11 cellular contexts compared by ENCODE assay signal in the genomic region with DNA sequence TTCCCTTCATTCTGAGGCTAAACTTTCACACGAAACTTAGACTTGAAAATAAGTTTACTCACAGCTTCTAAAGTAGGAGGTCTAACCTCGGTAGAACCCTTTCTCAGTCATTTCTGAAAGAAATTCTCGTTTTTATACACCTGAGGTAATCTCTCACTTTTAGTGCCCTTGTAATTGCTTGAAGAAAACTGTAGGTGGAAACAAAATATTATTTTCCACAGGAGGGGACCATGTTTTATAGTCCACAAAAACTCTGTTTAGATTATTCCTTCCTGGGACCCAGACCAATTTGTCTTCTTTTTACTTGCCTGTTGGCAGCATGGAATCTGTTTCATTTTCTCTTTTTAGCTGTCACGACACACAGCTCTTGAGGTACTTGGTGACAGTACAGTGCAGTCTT. TPM values are rescaled to one million over a fixed set of nuclear protein-coding genes. Genes with fewer than 3 reads are reported as not detected.
DNase-seq lines count a peak whose midpoint lies in the region; ATAC-seq and TF ChIP-seq lines count a peak whose summit lies in the region.
"Had no signal": no experiment of that assay in that cellular context is flagged by ENCODE, and none has a peak within 500 bp of the region (broad histone marks: within the 10 kb centered on the region; RNA-seq: fewer than 3 reads in every experiment).

No MANE protein-coding gene starts in this region.

- no peak for DNase-seq in heart left ventricle
- no peak for DNase-seq in Right ventricle myocardium inferior (ENCODE audit: missing footprints)
- DNase-seq in RWPE2 (ENCODE audit: low spot score) = no peak
- DNase-seq in fibroblast of pulmonary artery (ENCODE audit: low read depth) = peak; percentile 9
- no peak for DNase-seq in suprapubic skin (ENCODE audit: low spot score in 2 of 2)
- DNase-seq in dorsolateral prefrontal cortex = no peak
- DNase-seq in hypothalamus (lab: John Stamatoyannopoulos, UW) = no peak
- DNase-seq in OCI-M2 (lab: John Stamatoyannopoulos, UW; ENCODE audit: unreplicated experiment) = no peak
- DNase-seq: NCI-H146; stimulated activated CD4-positive, alpha-beta T cell treated with anti-CD3 and anti-CD28 coated beads, Interleukin-12 subunit alpha, Interleukin-12 subunit beta, amount 100 ng/mL, for 4 hours; transverse colon had no signal

- ATAC-seq in heart left ventricle (no peak), Right ventricle myocardium inferior (no peak), RWPE2 (ENCODE audit: low read depth) (no peak)

- no peaks in the 10 kb centered on the region for H3K9me3 ChIP-seq in heart left ventricle
- no peaks in the 10 kb centered on the region for H3K9me3 ChIP-seq in RWPE2 (ENCODE audit: severe bottlenecking)
- H3K9me3 ChIP-seq in suprapubic skin = no peaks in the 10 kb centered on the region
- H3K9me3 ChIP-seq: transverse colon had no signal

- no peak for TF ChIP-seq EP300 in suprapubic skin (IDR thresholded peaks at IDR 0.05)

- intact Hi-C loops in heart left ventricle (cut with DNase I) = loop anchor here in 1 of 10 donors (10.0 kb wide), 1 partner anchor 832 kb away; the partner anchor contains the start of gene KDM5D
- intact Hi-C loops in Right ventricle myocardium inferior (cut with DNase I) = loop anchor here (10.0 kb wide), 1 partner anchor 1012 kb away; no protein-coding TSS in a partner anchor
- intact Hi-C loops in dorsolateral prefrontal cortex (cut with DNase I) = loop anchor here in 1 of 2 donors (10.0 kb wide), 2 partner anchors 832 to 1012 kb away; partner anchors contain the start of gene KDM5D

- H3K27ac ChIP-seq in heart left ventricle (peak overlapping the region in 7 of 12 donors; percentile 88 to 94 (median 92)), RWPE2 (ENCODE audit: poor library complexity, severe bottlenecking) (peak overlapping the region; percentile 77), suprapubic skin (peak overlapping the region; percentile 92), dorsolateral prefrontal cortex (peak overlapping the region in 8 of 59 donors; percentile 62 to 93 (median 82))

- no peaks in the 10 kb centered on the region for H3K27me3 ChIP-seq in heart left ventricle
- no peaks in the 10 kb centered on the region for H3K27me3 ChIP-seq in RWPE2 (ENCODE audit: insufficient read depth, poor library complexity, severe bottlenecking)
- H3K27me3 ChIP-seq in suprapubic skin = no peaks in the 10 kb centered on the region
- H3K27me3 ChIP-seq in dorsolateral prefrontal cortex = no peaks in the 10 kb centered on the region
- H3K27me3 ChIP-seq: transverse colon had no signal

- peak overlapping the region in 7 of 12 donors; percentile 67 to 87 (median 80) for H3K4me3 ChIP-seq in heart left ventricle
- peak overlapping the region; percentile 75 for H3K4me3 ChIP-seq in RWPE2 (ENCODE audit: severe bottlenecking)
- H3K4me3 ChIP-seq in fibroblast of pulmonary artery (replicated peaks; ENCODE audit: low read depth, low read length) = peak overlapping the region; percentile 87
- H3K4me3 ChIP-seq in suprapubic skin = peak overlapping the region; percentile 63
- H3K4me3 ChIP-seq in dorsolateral prefrontal cortex = peak overlapping the region in 12 of 59 donors; percentile 47 to 81 (median 72)

- TF ChIP-seq POLR2A in heart left ventricle (IDR thresholded peaks at IDR 0.05) (no peak), suprapubic skin (IDR thresholded peaks at IDR 0.05) (no peak)

- peak in 1 of 12 donors; percentile 9 for TF ChIP-seq CTCF in heart left ventricle (IDR thresholded peaks at IDR 0.05)
- peak; percentile 48 for TF ChIP-seq CTCF in RWPE2 (IDR thresholded peaks at IDR 0.05; ENCODE audit: poor library complexity, severe bottlenecking)
- TF ChIP-seq CTCF in fibroblast of pulmonary artery (IDR thresholded peaks at IDR 0.05; ENCODE audit: low read length, missing control alignments) = peak; percentile 3
- no peak for TF ChIP-seq CTCF in suprapubic skin (IDR thresholded peaks at IDR 0.05)
- TF ChIP-seq CTCF in dorsolateral prefrontal cortex (IDR thresholded peaks at IDR 0.05 in 54 of 56, conservative IDR thresholded peaks at IDR 0.05 in 2 of 56; ENCODE audit: low read depth in 1 of 56, partially characterized antibody in 56 of 56) = no peak

- peaks cover 0 to 18% (median 0%) of the 10 kb centered on the region in 9 donors for H3K36me3 ChIP-seq in heart left ventricle
- H3K36me3 ChIP-seq in RWPE2 (ENCODE audit: low read depth) = peaks cover 24% of the 10 kb centered on the region
- no peaks in the 10 kb centered on the region for H3K36me3 ChIP-seq in suprapubic skin
- H3K36me3 ChIP-seq: transverse colon had no signal

- H3K4me1 ChIP-seq in heart left ventricle = peaks cover 0 to 22% (median 0%) of the 10 kb centered on the region in 12 donors
- H3K4me1 ChIP-seq in RWPE2 (ENCODE audit: insufficient read depth, poor library complexity, severe bottlenecking) = peaks cover 19% of the 10 kb centered on the region
- peaks cover 17% of the 10 kb centered on the region for H3K4me1 ChIP-seq in suprapubic skin

- 1% methylated on average over 4 of the region's 4 CpGs; no CpG with 5 or more reads in 2 of the 4 donors for WGBS in heart left ventricle, 4 donors
- no CpG with 5 or more reads among the region's 4 CpGs for WGBS in suprapubic skin

RNA-seq across cellular contexts. Expression of gene EIF1AY, which starts 0.9 kb away (rescaled TPM):
- 100 to 1,000 TPM in 4 of 9 donors, not detected in 5; 175 to 276 (median 216) TPM for total RNA-seq in heart left ventricle
- 10 to 100 TPM; 56.8 to 98.5 TPM for polyA plus RNA-seq in heart left ventricle
- 221 TPM for total RNA-seq in Right ventricle myocardium inferior
- 10 to 100 TPM in 2 of 4 donors, not detected in 2; 10.2 to 19.5 TPM for total RNA-seq in suprapubic skin
- 10 to 100 TPM in 30 of 120 experiments, not detected in 90; 12.4 to 30.1 (median 20.1) TPM for total RNA-seq in dorsolateral prefrontal cortex

Comparison
In these comparisons a context has a peak if more than half of its experiments do, and no peak if none do; other contexts are left out.
1. CTCF ChIP-seq: peak in RWPE2 (single experiment) and fibroblast of pulmonary artery (single experiment); none in suprapubic skin (0 of 2) and dorsolateral prefrontal cortex (0 of 56).